ENCODE assay signal across 31 cellular contexts in genomic region chr21:44464351-44464750, GRCh38.
"Had no signal": no experiment of that assay in that cellular context is flagged by ENCODE, and none has a peak within 500 bp of the region (broad histone marks: within the 10 kb centered on the region; RNA-seq: fewer than 3 reads in every experiment).

No MANE protein-coding gene starts in this region.

- H3K36me3 ChIP-seq: ascending aorta, breast epithelium, cardiac muscle cell, colonic mucosa, esophagus squamous epithelium, WERI-Rb-1 had no signal

- H3K9me3 ChIP-seq: ascending aorta, breast epithelium, colonic mucosa, esophagus squamous epithelium, gastroesophageal sphincter had no signal

- DNase-seq: activated CD4-positive, alpha-beta T cell treated with anti-CD3 and anti-CD28 coated beads for 4 hours; activated CD4-positive, alpha-beta T cell treated with anti-CD3 and anti-CD28 coated beads, Interleukin-2, amount 50 U/mL, for 1 hour; activated CD4-positive, alpha-beta T cell treated with anti-CD3 and anti-CD28 coated beads, Interleukin-2, amount 50 U/mL, for 48 hours; activated CD4-positive, CD25-positive, alpha-beta regulatory T cell; activated CD4-positive, CD25-positive, alpha-beta regulatory T cell treated with anti-CD3 and anti-CD28 coated beads, Interleukin-2, amount 50 U/mL, for 72 hours; activated CD8-positive, alpha-beta memory T cell treated with anti-CD3 and anti-CD28 coated beads for 24 hours; activated CD8-positive, alpha-beta T cell treated with anti-CD3 and anti-CD28 coated beads for 36 hours; activated gamma-delta T cell; activated naive CD4-positive, alpha-beta T cell; activated naive CD4-positive, alpha-beta T cell treated with anti-CD3 and anti-CD28 coated beads, Interleukin-2, amount 10 ng/mL, durations not matched to agents 7 days and 5 days; activated naive CD8-positive, alpha-beta T cell treated with anti-CD3 and anti-CD28 coated beads, Interleukin-2, amount 10 ng/mL, durations not matched to agents 7 days and 5 days; activated T-cell treated with anti-CD3 and anti-CD28 coated beads, Interleukin-2, amount 50 U/mL, for 4 hours; central memory CD4-positive, alpha-beta T cell; cerebellar nuclear complex; colonic mucosa; effector CD8-positive, alpha-beta T cell; esophagus squamous epithelium; foreskin melanocyte; T-helper 1 cell; T-helper 17 cell; T1000; WERI-Rb-1 had no signal

- H3K27me3 Mint-ChIP-seq: activated CD8-positive, alpha-beta T cell treated with anti-CD3 and anti-CD28 coated beads for 36 hours; activated naive CD8-positive, alpha-beta T cell treated with anti-CD3 and anti-CD28 coated beads, Interleukin-2, amount 10 ng/mL, durations not matched to agents 7 days and 5 days; activated T-helper 17 cell treated with anti-CD3 and anti-CD28 coated beads, Interleukin-2, amount 50 U/mL, for 72 hours; brain had no signal

- H3K36me3 Mint-ChIP-seq: activated naive CD4-positive, alpha-beta T cell treated with anti-CD3 and anti-CD28 coated beads, Interleukin-2, amount 10 ng/mL, durations not matched to agents 7 days and 5 days; activated naive CD4-positive, alpha-beta T cell treated with anti-CD3 and anti-CD28 coated beads, Interleukin-2, amount 50 U/mL, for 72 hours; activated naive CD8-positive, alpha-beta T cell treated with anti-CD3 and anti-CD28 coated beads, Interleukin-2, amount 10 ng/mL, durations not matched to agents 7 days and 5 days; brain had no signal

- H3K4me3 Mint-ChIP-seq: activated CD8-positive, alpha-beta T cell treated with anti-CD3 and anti-CD28 coated beads for 36 hours; activated naive CD4-positive, alpha-beta T cell treated with anti-CD3 and anti-CD28 coated beads, Interleukin-2, amount 10 ng/mL, durations not matched to agents 7 days and 5 days; activated naive CD8-positive, alpha-beta T cell treated with anti-CD3 and anti-CD28 coated beads, Interleukin-2, amount 10 ng/mL, durations not matched to agents 7 days and 5 days; activated T-cell treated with anti-CD3 and anti-CD28 coated beads, Interleukin-2, amount 50 U/mL, for 4 hours; activated T-helper 17 cell treated with anti-CD3 and anti-CD28 coated beads, Interleukin-2, amount 50 U/mL, for 72 hours; brain; T-helper 17 cell; T-helper 2 cell treated with Interferon-gamma antibody and Interleukin-4, amounts not matched to agents 5 μg/mL and 100 μg/mL, for 36 hours had no signal

- H3K4me1 Mint-ChIP-seq: activated naive CD4-positive, alpha-beta T cell treated with anti-CD3 and anti-CD28 coated beads, Interleukin-2, amount 10 ng/mL, durations not matched to agents 7 days and 5 days; activated T-helper 17 cell treated with anti-CD3 and anti-CD28 coated beads, Interleukin-2, amount 50 U/mL, for 72 hours had no signal

- H3K9me3 Mint-ChIP-seq: activated CD8-positive, alpha-beta T cell treated with anti-CD3 and anti-CD28 coated beads for 36 hours; activated naive CD4-positive, alpha-beta T cell treated with anti-CD3 and anti-CD28 coated beads, Interleukin-2, amount 50 U/mL, for 72 hours; activated naive CD8-positive, alpha-beta T cell treated with anti-CD3 and anti-CD28 coated beads, Interleukin-2, amount 10 ng/mL, durations not matched to agents 7 days and 5 days; activated T-cell treated with anti-CD3 and anti-CD28 coated beads, Interleukin-2, amount 50 U/mL, for 4 hours; activated T-helper 17 cell treated with anti-CD3 and anti-CD28 coated beads, Interleukin-2, amount 50 U/mL, for 72 hours; brain; T-helper 2 cell treated with Interferon-gamma antibody and Interleukin-4, amounts not matched to agents 5 μg/mL and 100 μg/mL, for 36 hours had no signal

- H3K4me3 ChIP-seq: ascending aorta, cardiac muscle cell, colonic mucosa, esophagus squamous epithelium, gastroesophageal sphincter had no signal

- H3K27ac Mint-ChIP-seq: activated CD8-positive, alpha-beta T cell treated with anti-CD3 and anti-CD28 coated beads for 36 hours; activated naive CD4-positive, alpha-beta T cell treated with anti-CD3 and anti-CD28 coated beads, Interleukin-2, amount 10 ng/mL, durations not matched to agents 7 days and 5 days; activated naive CD8-positive, alpha-beta T cell treated with anti-CD3 and anti-CD28 coated beads, Interleukin-2, amount 10 ng/mL, durations not matched to agents 7 days and 5 days; activated T-helper 17 cell treated with anti-CD3 and anti-CD28 coated beads, Interleukin-2, amount 50 U/mL, for 72 hours; T-helper 17 cell; T-helper 2 cell treated with Interferon-gamma antibody and Interleukin-4, amounts not matched to agents 5 μg/mL and 100 μg/mL, for 36 hours had no signal

- H3K4me1 ChIP-seq: ascending aorta, breast epithelium, colonic mucosa, esophagus squamous epithelium had no signal

- H3K27me3 ChIP-seq: ascending aorta, breast epithelium, cardiac muscle cell, colonic mucosa, esophagus squamous epithelium, gastroesophageal sphincter had no signal

- H3K27ac ChIP-seq: ascending aorta, breast epithelium, cardiac muscle cell, colonic mucosa, epithelial cell of prostate, esophagus squamous epithelium, gastroesophageal sphincter, WERI-Rb-1 had no signal
